Comparison of ENCODE assay signal across 8 cellular contexts in the genomic region with DNA sequence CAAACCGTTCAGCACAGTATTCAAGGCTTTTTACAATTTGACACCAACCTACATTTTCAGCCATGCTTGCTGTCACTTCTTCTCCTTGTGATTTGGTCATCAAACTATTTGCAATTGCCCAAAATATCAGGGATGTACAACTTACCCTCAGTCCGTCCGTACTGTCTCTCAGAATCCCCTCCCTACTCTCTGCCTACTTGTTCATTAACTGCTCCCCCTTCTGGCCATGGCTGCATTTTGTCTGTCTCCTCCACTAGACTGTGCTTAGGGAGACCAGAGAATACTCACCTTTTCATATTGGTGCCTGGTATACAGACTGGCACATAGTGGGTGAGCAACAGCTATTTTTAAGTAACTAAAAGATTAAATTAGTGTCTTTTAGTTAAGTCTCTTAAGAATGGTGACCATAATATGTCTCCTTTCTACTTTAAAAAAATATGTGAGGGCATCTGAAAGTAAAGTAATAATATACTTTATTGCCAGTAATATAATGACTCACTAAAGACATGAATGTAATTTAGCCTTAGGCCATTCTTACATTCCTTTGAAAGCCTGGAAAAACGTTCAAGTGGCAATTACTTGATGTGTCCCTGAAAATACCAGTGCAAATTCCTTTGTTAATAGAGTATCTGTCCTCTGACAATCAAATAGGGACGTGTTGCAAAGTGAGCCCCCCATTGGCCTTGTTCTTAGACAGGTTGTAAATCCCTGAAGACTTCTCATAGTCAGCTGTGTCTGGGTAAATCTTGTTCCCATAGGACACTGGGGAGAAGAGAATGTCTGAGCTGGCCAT. TPM values are rescaled to one million over a fixed set of nuclear protein-coding genes. Genes with fewer than 3 reads are reported as not detected.
DNase-seq lines count a peak whose midpoint lies in the region; ATAC-seq and TF ChIP-seq lines count a peak whose summit lies in the region.

No MANE protein-coding gene starts in this region.

- TF ChIP-seq CTCF in smooth muscle cell (IDR thresholded peaks at IDR 0.05; ENCODE audit: borderline replicate concordance, insufficient read depth, poor library complexity, severe bottlenecking) = peak; percentile 53

- H3F3A ChIP-seq in smooth muscle cell (ENCODE audit: low read depth) = peaks cover 11% of the 10 kb centered on the region

- H3K4me3 Mint-ChIP-seq in activated CD4-positive, alpha-beta memory T cell treated with anti-CD3 and anti-CD28 coated beads for 36 hours = no peak overlapping the region

- no peak overlapping the region for H3K27ac Mint-ChIP-seq in activated CD4-positive, alpha-beta memory T cell treated with anti-CD3 and anti-CD28 coated beads for 36 hours

- H3K4me2 ChIP-seq in smooth muscle cell = no peak overlapping the region

- 50% methylated on average over 5 of the region's 5 CpGs for WGBS in smooth muscle cell (ENCODE audit: low lambda C conversion rate)

- CTCF ChIA-PET in activated CD4-positive, alpha-beta memory T cell treated with anti-CD3 and anti-CD28 coated beads for 36 hours (lab: Charles Lee) = interaction anchor here (0.7 to 1.5 kb wide), 5 partner anchors 13 to 448 kb away, joined by 3 read pairs; partner anchors contain the start of gene PRLR

- peaks cover 15% of the 10 kb centered on the region for H3K27me3 Mint-ChIP-seq in activated CD4-positive, alpha-beta memory T cell treated with anti-CD3 and anti-CD28 coated beads for 36 hours

- no peak overlapping the region for H2AFZ ChIP-seq in smooth muscle cell (ENCODE audit: low read depth)

- no peaks in the 10 kb centered on the region for H3K9me3 Mint-ChIP-seq in activated CD4-positive, alpha-beta memory T cell treated with anti-CD3 and anti-CD28 coated beads for 36 hours

- no peaks in the 10 kb centered on the region for H3K4me1 Mint-ChIP-seq in activated CD4-positive, alpha-beta memory T cell treated with anti-CD3 and anti-CD28 coated beads for 36 hours (ENCODE audit: low read depth)

- H3K36me3 Mint-ChIP-seq in activated CD4-positive, alpha-beta memory T cell treated with anti-CD3 and anti-CD28 coated beads for 36 hours = no peaks in the 10 kb centered on the region

- H3K4me3 ChIP-seq in smooth muscle cell = no peak overlapping the region

- H3K9ac ChIP-seq in smooth muscle cell (ENCODE audit: low read depth) = no peak overlapping the region

- H3K79me2 ChIP-seq in smooth muscle cell (ENCODE audit: low read depth) = no peaks in the 10 kb centered on the region

- POLR2A ChIA-PET in activated CD4-positive, alpha-beta memory T cell treated with anti-CD3 and anti-CD28 coated beads for 36 hours (lab: Charles Lee) = no interaction called here

- ATAC-seq in GM21737 (IDR thresholded peaks at IDR 0.05; ENCODE audit: unreplicated experiment) = peak; percentile 79

- no peaks in the 10 kb centered on the region for H3K36me3 ChIP-seq in smooth muscle cell (ENCODE audit: low read depth)

- H3K27ac ChIP-seq in smooth muscle cell (ENCODE audit: low read depth) = peak overlapping the region; percentile 48

- H4K20me1 ChIP-seq in smooth muscle cell (ENCODE audit: low read depth) = no peaks in the 10 kb centered on the region

- intact Hi-C loops in activated CD4-positive, alpha-beta memory T cell treated with anti-CD3 and anti-CD28 coated beads for 36 hours (cut with micrococcal nuclease) = loop anchor here (1.0 kb wide), 1 partner anchor 113 kb away; no protein-coding TSS in a partner anchor

- DNase-seq in NCI-H1417 (lab: John Stamatoyannopoulos, UW) (peak in 2 of 3 experiments; percentile 21 to 52), NCI-H1417 treated with DMSO at 0.1 percent for 48 hours (lab: John Stamatoyannopoulos, UW) (no peak), MV-4-11 (lab: John Stamatoyannopoulos, UW) (peak; percentile 20), germinal center (ENCODE audit: low spot score) (peak; percentile 36), smooth muscle cell (lab: John Stamatoyannopoulos, UW; ENCODE audit: unreplicated experiment) (no peak), NCI-H1105 (lab: John Stamatoyannopoulos, UW) (no peak)
- DNase-seq in activated CD4-positive, alpha-beta memory T cell treated with anti-CD3 and anti-CD28 coated beads for 36 hours = peak; percentile 54

- H3K9me3 ChIP-seq in smooth muscle cell (replicated peaks; ENCODE audit: low read depth) = no peaks in the 10 kb centered on the region

- H3K27me3 ChIP-seq in smooth muscle cell (ENCODE audit: low read depth) = no peaks in the 10 kb centered on the region

- no peaks in the 10 kb centered on the region for H3K4me1 ChIP-seq in smooth muscle cell (ENCODE audit: low read depth)

RNA-seq across cellular contexts. Expression of gene PRLR, which starts 27.8 kb away (rescaled TPM):
- total RNA-seq in activated CD4-positive, alpha-beta memory T cell treated with anti-CD3 and anti-CD28 coated beads for 36 hours = not detected
- 19.0 and 47.4 TPM in 2 replicates for total RNA-seq in smooth muscle cell
- 2.3 and 8.6 TPM in 2 replicates for polyA plus RNA-seq in smooth muscle cell

Comparison
In these comparisons a context has a peak if more than half of its experiments do, and no peak if none do; other contexts are left out.
1. DNase-seq: peak in NCI-H1417 (2 of 3), MV-4-11 (single experiment), activated CD4-positive, alpha-beta memory T cell treated with anti-CD3 and anti-CD28 coated beads for 36 hours (single experiment) and germinal center (single experiment); none in NCI-H1417 treated with DMSO at 0.1 percent for 48 hours (single experiment), smooth muscle cell (single experiment) and NCI-H1105 (single experiment).
2. RNA of gene PRLR, which starts 27.8 kb away (total RNA-seq): 19.0 to 47.4 TPM in smooth muscle cell; not detected in activated CD4-positive, alpha-beta memory T cell treated with anti-CD3 and anti-CD28 coated beads for 36 hours; every median in the first group is over 10 times any median in the second.